Comparison of ENCODE assay signal across 13 cellular contexts in the genomic region with DNA sequence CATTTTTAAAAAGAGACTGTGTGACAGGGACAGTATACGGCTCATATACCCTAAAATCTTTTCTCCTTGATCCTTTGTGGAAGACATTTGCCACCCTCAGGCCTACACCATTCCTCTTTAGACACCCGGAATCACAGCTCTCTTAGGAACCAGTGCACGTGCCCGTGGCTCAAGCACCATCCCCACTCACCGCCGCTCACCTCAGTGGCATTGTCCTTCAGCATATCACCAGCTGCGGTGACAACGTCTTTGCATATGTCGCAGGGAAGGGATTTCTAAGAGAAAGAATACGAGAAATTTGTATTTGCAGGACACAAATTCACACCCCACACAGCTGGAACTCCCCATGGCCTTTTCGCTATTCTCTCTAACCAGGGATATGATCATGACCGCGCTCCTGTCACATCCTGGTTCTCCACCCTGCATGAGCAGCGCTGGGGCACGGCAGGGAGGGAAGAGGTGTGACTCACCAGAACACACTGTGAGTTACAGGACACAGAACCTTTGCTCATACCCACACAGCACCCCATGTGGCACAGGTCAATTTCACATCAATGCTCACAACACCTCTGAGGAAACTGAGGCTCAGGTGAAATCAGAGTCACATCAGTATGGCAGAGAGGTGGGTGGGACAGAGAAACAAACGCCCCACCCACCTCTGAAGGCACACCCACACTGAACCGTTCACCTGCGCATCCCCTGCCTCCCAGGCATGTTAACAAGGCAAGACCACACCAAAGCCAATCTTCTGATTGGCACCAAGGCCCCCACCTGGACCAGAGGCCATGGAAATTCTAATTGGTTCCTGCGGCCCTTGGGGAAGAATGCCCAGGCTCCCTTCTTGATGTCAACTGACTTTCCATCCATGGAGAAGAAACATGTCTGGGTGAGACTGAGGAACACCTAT. TPM values are rescaled to one million over a fixed set of nuclear protein-coding genes. Genes with fewer than 3 reads are reported as not detected.
A peak's percentile ranks its signal among the peaks of the same experiment; 100 is the strongest.
DNase-seq lines count a peak whose midpoint lies in the region; ATAC-seq and TF ChIP-seq lines count a peak whose summit lies in the region.
"Had no signal": no experiment of that assay in that cellular context is flagged by ENCODE, and none has a peak within 500 bp of the region (broad histone marks: within the 10 kb centered on the region; RNA-seq: fewer than 3 reads in every experiment).

No MANE protein-coding gene starts in this region.

- H3K36me3 ChIP-seq in breast epithelium = peaks cover 12% of the 10 kb centered on the region

- no peak for ATAC-seq in HG02981 (IDR thresholded peaks at IDR 0.05; ENCODE audit: unreplicated experiment)
- ATAC-seq: right lobe of liver had no signal

- intact Hi-C loops in MCF 10A (cut with micrococcal nuclease) (loop anchor here (1.0 to 2.0 kb wide), 2 partner anchors 57 to 64 kb away; no protein-coding TSS in a partner anchor), breast epithelium (cut with DNase I; ENCODE audit: low total_unique reads) (no loop called here)

- peaks cover 4 to 5% of the 10 kb centered on the region in 2 donors for H3K4me1 ChIP-seq in breast epithelium

- POLR2A ChIA-PET in MCF 10A (lab: Yijun Ruan, JAX) = interaction anchor here (0.5 to 1.4 kb wide), 6 partner anchors 14 to 997 kb away, joined by 3 to 5 read pairs (median 4); no protein-coding TSS in a partner anchor

- H3K4me3 ChIP-seq in breast epithelium (no peak overlapping the region), cardiac fibroblast (replicated peaks in 1 of 2; ENCODE audit: low read depth in 2 of 2, low read length in 2 of 2) (no peak overlapping the region)
- H3K4me3 ChIP-seq: right lobe of liver, thoracic aorta had no signal

- no peaks in the 10 kb centered on the region for H3K9me3 Mint-ChIP-seq in MCF 10A (ENCODE audit: unreplicated experiment)

- peak; percentile 61 for DNase-seq in MCF 10A (ENCODE audit: unreplicated experiment)
- no peak for DNase-seq in breast epithelium (ENCODE audit: low spot score in 2 of 2)
- peak in 1 of 2 donors; percentile 82 for DNase-seq in cardiac fibroblast (ENCODE audit: low read depth in 2 of 2)
- DNase-seq in kidney glomerular epithelial cell (lab: John Stamatoyannopoulos, UW) = peak; percentile 27
- no peak for DNase-seq in GM13977 (ENCODE audit: low spot score)
- no peak for DNase-seq in NCI-H1694 (lab: John Stamatoyannopoulos, UW)
- DNase-seq in cerebellar nuclear complex (lab: John Stamatoyannopoulos, UW) = no peak
- DNase-seq: NCI-H1105, NCI-H446 treated with DMSO at 0.1 percent for 48 hours, right lobe of liver had no signal

- BruUV-seq in MCF 10A (replicated peaks; lab: Mats Ljungman, UMichigan) = no TSS peak

- CTCF ChIA-PET in MCF 10A (lab: Yijun Ruan, JAX) = interaction anchor here (0.6 to 4.0 kb wide), 5 partner anchors 15 to 65 kb away, joined by 3 to 28 read pairs (median 5); a partner anchor contains a TSS

- in situ Hi-C loops in GM13977 (cut with MboI; ENCODE audit: low pct_unique_long_range_greater_than_20kb, low sequenced_read_pairs, unreplicated experiment) = loop anchor here (10.0 kb wide), 1 partner anchor 53 kb away; no protein-coding TSS in a partner anchor

- no peaks in the 10 kb centered on the region for H3K27me3 Mint-ChIP-seq in MCF 10A (ENCODE audit: insufficient read depth, unreplicated experiment)

- no peak overlapping the region for H3K27ac ChIP-seq in breast epithelium
- H3K27ac ChIP-seq: 22Rv1, right lobe of liver, thoracic aorta had no signal

- peaks cover 24% of the 10 kb centered on the region for H3K4me1 Mint-ChIP-seq in MCF 10A (ENCODE audit: insufficient read depth, unreplicated experiment)

- peak overlapping the region; percentile 28 for H3K4me3 Mint-ChIP-seq in MCF 10A (ENCODE audit: unreplicated experiment)

- peaks cover 64% of the 10 kb centered on the region for H3K36me3 Mint-ChIP-seq in MCF 10A (ENCODE audit: insufficient read depth, unreplicated experiment)

- no peaks in the 10 kb centered on the region for H3K27me3 ChIP-seq in breast epithelium
- H3K27me3 ChIP-seq: right lobe of liver had no signal

- no peaks in the 10 kb centered on the region for H3K9me3 ChIP-seq in breast epithelium
- H3K9me3 ChIP-seq: right lobe of liver, thoracic aorta had no signal

- TF ChIP-seq POLR2A in breast epithelium (IDR thresholded peaks at IDR 0.05) = no peak

- peak; percentile 12 for TF ChIP-seq CTCF in MCF 10A (IDR thresholded peaks at IDR 0.05; ENCODE audit: unreplicated experiment)
- no peak for TF ChIP-seq CTCF in breast epithelium (IDR thresholded peaks at IDR 0.05)
- peak; percentile 15 for TF ChIP-seq CTCF in cardiac fibroblast (IDR thresholded peaks at IDR 0.05; ENCODE audit: low read depth, low read length)
- TF ChIP-seq CTCF in GM13977 (IDR thresholded peaks at IDR 0.05; ENCODE audit: extremely low read depth, insufficient read depth, missing control alignments) = no peak

- peak overlapping the region; percentile 67 for H3K27ac Mint-ChIP-seq in MCF 10A (ENCODE audit: low read depth, unreplicated experiment)

RNA-seq across cellular contexts. Expression of a gene that starts 19.2 kb away (rescaled TPM):
- total RNA-seq in MCF 10A (2022) (506 and 692 TPM in 2 replicates), breast epithelium (1,000 to 10,000 TPM in 1 of 3 donors, 100 to 1,000 TPM in 2; 623 to 1,873 (median 945) TPM)

RNA-seq across cellular contexts. Expression of a gene that starts 58.6 kb away (rescaled TPM):
- 3.6 and 7.0 TPM in 2 replicates for total RNA-seq in MCF 10A (2022)
- 10 to 100 TPM; 33.4 to 58.7 (median 34.7) TPM for total RNA-seq in breast epithelium

Comparison
In these comparisons a context has a peak if more than half of its experiments do, and no peak if none do; other contexts are left out.
1. DNase-seq: peak in MCF 10A (single experiment) and kidney glomerular epithelial cell (single experiment); none in breast epithelium (0 of 2), GM13977 (single experiment), NCI-H1694 (single experiment) and cerebellar nuclear complex (0 of 2).
2. CTCF ChIP-seq: peak in MCF 10A (single experiment) and cardiac fibroblast (single experiment); none in breast epithelium (0 of 3) and GM13977 (single experiment).